ENCODE assay signal across 26 cellular contexts in genomic region chr13:25432686-25433085, GRCh38.
"Had no signal": no experiment of that assay in that cellular context is flagged by ENCODE, and none has a peak within 500 bp of the region (broad histone marks: within the 10 kb centered on the region; RNA-seq: fewer than 3 reads in every experiment).

No MANE protein-coding gene starts in this region.

- DNase-seq: activated CD4-positive, alpha-beta T cell treated with anti-CD3 and anti-CD28 coated beads for 4 hours; activated CD8-positive, alpha-beta memory T cell treated with anti-CD3 and anti-CD28 coated beads, Interleukin-2, amount 50 U/mL, for 4 hours; activated CD8-positive, alpha-beta T cell treated with anti-CD3 and anti-CD28 coated beads for 36 hours; activated gamma-delta T cell treated with Interleukin-2 at 50 U/mL for 16 hours; activated naive CD4-positive, alpha-beta T cell treated with anti-CD3 and anti-CD28 coated beads, Interleukin-2, amount 10 ng/mL, durations not matched to agents 7 days and 5 days; activated naive CD8-positive, alpha-beta T cell treated with anti-CD3 and anti-CD28 coated beads for 36 hours; activated T-cell treated with anti-CD3 and anti-CD28 coated beads, Interleukin-2, amount 50 U/mL, for 72 hours; adrenal gland; anterior cingulate cortex; body of pancreas; central memory CD4-positive, alpha-beta T cell; Karpas-422; MM.1S; NCI-H146; NCI-H187 treated with DMSO at 0.1 percent for 48 hours; NCI-H446; NCI-H524; PC-3; SHP77 had no signal

- H3K36me3 ChIP-seq: adrenal gland, SJSA1 had no signal

- H3K36me3 Mint-ChIP-seq: activated naive CD4-positive, alpha-beta T cell treated with anti-CD3 and anti-CD28 coated beads, Interleukin-2, amount 10 ng/mL, durations not matched to agents 7 days and 5 days; activated naive CD8-positive, alpha-beta T cell treated with anti-CD3 and anti-CD28 coated beads for 36 hours had no signal

- H3K4me1 ChIP-seq: adrenal gland, body of pancreas, SJSA1 had no signal

- H3K27ac Mint-ChIP-seq: activated CD8-positive, alpha-beta T cell treated with anti-CD3 and anti-CD28 coated beads for 36 hours; activated naive CD4-positive, alpha-beta T cell treated with anti-CD3 and anti-CD28 coated beads, Interleukin-2, amount 10 ng/mL, durations not matched to agents 7 days and 5 days; activated naive CD8-positive, alpha-beta T cell treated with anti-CD3 and anti-CD28 coated beads for 36 hours; activated T-cell treated with anti-CD3 and anti-CD28 coated beads, Interleukin-2, amount 50 U/mL, for 72 hours; activated T-helper 2 cell treated with anti-CD3 and anti-CD28 coated beads, Interferon-gamma antibody, Interleukin-2, Interleukin-4, amounts not matched to agents 10 μg/mL and 5 μg/mL and 100 μg/mL, durations not matched to agents 14 hours and 24 hours and 36 hours; T-helper 1 cell treated with Interleukin-12 subunit alpha and Interleukin-12 subunit beta and Interleukin-4 antibody, amounts not matched to agents 30 μg/mL and 1 μg/mL, for 36 hours had no signal

- FAIRE-seq: bronchial epithelial cell, K562, RCC 7860 had no signal

- H3K9me3 Mint-ChIP-seq: activated CD8-positive, alpha-beta T cell treated with anti-CD3 and anti-CD28 coated beads for 36 hours; activated naive CD4-positive, alpha-beta T cell treated with anti-CD3 and anti-CD28 coated beads, Interleukin-2, amount 10 ng/mL, durations not matched to agents 7 days and 5 days; activated naive CD8-positive, alpha-beta T cell treated with anti-CD3 and anti-CD28 coated beads for 36 hours; activated T-cell treated with anti-CD3 and anti-CD28 coated beads, Interleukin-2, amount 50 U/mL, for 72 hours; activated T-helper 2 cell treated with anti-CD3 and anti-CD28 coated beads, Interferon-gamma antibody, Interleukin-2, Interleukin-4, amounts not matched to agents 10 μg/mL and 5 μg/mL and 100 μg/mL, durations not matched to agents 14 hours and 24 hours and 36 hours; T-helper 1 cell treated with Interleukin-12 subunit alpha and Interleukin-12 subunit beta and Interleukin-4 antibody, amounts not matched to agents 30 μg/mL and 1 μg/mL, for 36 hours had no signal

- H3K9me3 ChIP-seq: adrenal gland, body of pancreas, SJSA1 had no signal

- H3K4me3 ChIP-seq: adrenal gland, body of pancreas, K562, SJSA1 had no signal

- H3K27ac ChIP-seq: adrenal gland, body of pancreas, SJSA1 had no signal

- H3K4me1 Mint-ChIP-seq: activated naive CD4-positive, alpha-beta T cell treated with anti-CD3 and anti-CD28 coated beads, Interleukin-2, amount 10 ng/mL, durations not matched to agents 7 days and 5 days; activated naive CD8-positive, alpha-beta T cell treated with anti-CD3 and anti-CD28 coated beads for 36 hours had no signal

- ATAC-seq: activated CD4-positive, CD25-positive, alpha-beta regulatory T cell treated with anti-CD3 and anti-CD28 coated beads, Interleukin-2, amount 50 U/mL, for 24 hours; activated CD8-positive, alpha-beta T cell treated with anti-CD3 and anti-CD28 coated beads for 36 hours; activated T-cell treated with anti-CD3 and anti-CD28 coated beads, Interleukin-2, amount 50 U/mL, for 72 hours; body of pancreas; K562; PC-3 had no signal

- H3K27me3 ChIP-seq: adrenal gland, body of pancreas, SJSA1 had no signal

- H3K4me3 Mint-ChIP-seq: activated CD8-positive, alpha-beta T cell treated with anti-CD3 and anti-CD28 coated beads for 36 hours; activated naive CD4-positive, alpha-beta T cell treated with anti-CD3 and anti-CD28 coated beads, Interleukin-2, amount 10 ng/mL, durations not matched to agents 7 days and 5 days; activated naive CD8-positive, alpha-beta T cell treated with anti-CD3 and anti-CD28 coated beads for 36 hours; activated T-cell treated with anti-CD3 and anti-CD28 coated beads, Interleukin-2, amount 50 U/mL, for 72 hours; T-helper 1 cell treated with Interleukin-12 subunit alpha and Interleukin-12 subunit beta and Interleukin-4 antibody, amounts not matched to agents 30 μg/mL and 1 μg/mL, for 36 hours had no signal
